In the genomic region with DNA sequence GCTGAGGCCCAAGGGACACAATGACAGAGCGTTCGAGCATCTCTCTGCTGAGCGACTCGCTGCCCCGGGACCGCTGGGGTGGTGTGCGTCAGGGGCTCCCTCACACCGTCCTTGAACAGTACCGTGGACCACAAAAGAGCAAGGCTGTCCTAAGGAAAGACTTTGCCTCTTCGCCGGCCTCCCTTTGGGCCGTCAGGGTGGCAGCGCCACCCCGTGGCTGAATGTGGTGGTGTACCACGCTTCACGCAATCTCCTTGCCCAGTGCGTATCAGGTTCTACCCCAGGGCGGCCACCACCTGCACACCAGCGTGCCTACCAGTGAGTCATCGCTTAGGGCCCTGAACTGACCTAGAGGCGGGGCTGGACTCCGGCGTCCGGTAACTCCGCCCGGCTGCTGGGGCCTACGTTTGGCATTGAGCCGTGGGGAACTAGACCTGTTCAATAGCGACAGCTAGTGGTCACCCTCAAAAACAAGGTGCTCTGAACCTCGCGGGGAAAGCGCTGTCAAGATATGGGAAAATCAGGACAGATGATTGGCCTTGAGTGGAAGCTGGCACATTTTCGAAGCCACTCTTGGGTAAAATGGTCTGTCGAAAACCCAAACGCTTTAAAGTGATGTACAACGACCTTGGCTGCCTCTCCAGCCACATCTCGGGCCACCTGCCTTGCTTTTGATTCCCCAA, we compare ENCODE assay signal across 8 cellular contexts. TPM values are rescaled to one million over a fixed set of nuclear protein-coding genes. Genes with fewer than 3 reads are reported as not detected.
DNase-seq lines count a peak whose midpoint lies in the region; ATAC-seq and TF ChIP-seq lines count a peak whose summit lies in the region.

No MANE protein-coding gene starts in this region.

- peak; percentile 87 for TF ChIP-seq CTCF in GM13976 (IDR thresholded peaks at IDR 0.05; ENCODE audit: borderline replicate concordance, control extremely low read depth, extremely low read depth, insufficient read depth, missing control alignments)

- H3K27me3 ChIP-seq in endocrine pancreas (ENCODE audit: control insufficient read depth, insufficient read depth, low read length), result no peaks in the 10 kb centered on the region

- DNase-seq in GM13976 (ENCODE audit: low spot score), result peak; percentile 82
- peak; percentile 94 for DNase-seq in NCI-H226
- DNase-seq in activated CD8-positive, alpha-beta memory T cell treated with anti-CD3 and anti-CD28 coated beads for 48 hours (ENCODE audit: low read depth in 2 of 3, low spot score in 2 of 3), result peak; percentile 85 to 93 (median 87)
- DNase-seq in mesenteric fat pad (ENCODE audit: low spot score), result peak; percentile 96
- peak; percentile 68 for DNase-seq in stimulated activated CD8-positive, alpha-beta memory T cell treated with anti-CD3 and anti-CD28 coated beads, Interleukin-15, amount 100 ng/mL, for 1 hour (ENCODE audit: low read depth)
- DNase-seq in NCI-H1092 treated with DMSO at 0.1 percent for 48 hours (lab: John Stamatoyannopoulos, UW), result no peak

- H3K9ac ChIP-seq in endocrine pancreas (ENCODE audit: control insufficient read depth, insufficient read depth, low read length), result peak overlapping the region; percentile 8

- H3K4me1 ChIP-seq in endocrine pancreas (ENCODE audit: control insufficient read depth, insufficient read depth, low read length), result no peaks in the 10 kb centered on the region

- H3K36me3 ChIP-seq in endocrine pancreas (ENCODE audit: control insufficient read depth, insufficient read depth, low read length), result no peaks in the 10 kb centered on the region

- peak; percentile 84 for ATAC-seq in HG02798 (IDR thresholded peaks at IDR 0.05; ENCODE audit: poor library complexity, unreplicated experiment)

- in situ Hi-C loops in GM13976 (cut with MboI; ENCODE audit: low sequenced_read_pairs, unreplicated experiment), result no loop called here

- H3K4me3 ChIP-seq in endocrine pancreas (ENCODE audit: control insufficient read depth, insufficient read depth, low read length), result peak overlapping the region; percentile 9

- no peaks in the 10 kb centered on the region for H3K9me3 ChIP-seq in endocrine pancreas (ENCODE audit: control insufficient read depth, low read length)

RNA-seq across cellular contexts. Expression of a gene that starts 8.1 kb away (rescaled TPM):
- 3.7 TPM for total RNA-seq in mesenteric fat pad

RNA-seq across cellular contexts. Expression of a gene that starts 36.6 kb away (rescaled TPM):
- 1.2 TPM for total RNA-seq in mesenteric fat pad

RNA-seq across cellular contexts. Expression of a gene that starts 43.1 kb away (rescaled TPM):
- total RNA-seq in mesenteric fat pad, result 83.7 TPM

RNA-seq across cellular contexts. Expression of a gene that starts 58.2 kb away (rescaled TPM):
- total RNA-seq in mesenteric fat pad, result 0.74 TPM
